Comparison of ENCODE assay signal across 22 cellular contexts in genomic region chr10:44575601-44576380, GRCh38.
A peak's percentile ranks its signal among the peaks of the same experiment; 100 is the strongest.
DNase-seq lines count a peak whose midpoint lies in the region; ATAC-seq and TF ChIP-seq lines count a peak whose summit lies in the region.
"Had no signal": no experiment of that assay in that cellular context is flagged by ENCODE, and none has a peak within 500 bp of the region (broad histone marks: within the 10 kb centered on the region; RNA-seq: fewer than 3 reads in every experiment).

No MANE protein-coding gene starts in this region.

- WGBS in IMR-90 (ENCODE audit: extremely low coverage in 2 of 2, insufficient read length in 1 of 2), 2 experiments, result 89% methylated on average over 13 of the region's 18 CpGs; no CpG with 5 or more reads in 1 of the 2 experiments

- H3K14ac ChIP-seq in IMR-90 (replicated peaks; ENCODE audit: low read depth, low read length), result no peak overlapping the region

- no peak overlapping the region for H3K4me3 Mint-ChIP-seq in osteocyte (ENCODE audit: unreplicated experiment)
- H3K4me3 Mint-ChIP-seq: CD4-positive, alpha-beta T cell had no signal

- H3K9me3 Mint-ChIP-seq in osteocyte (ENCODE audit: unreplicated experiment), result no peaks in the 10 kb centered on the region
- H3K9me3 Mint-ChIP-seq: CD4-positive, alpha-beta T cell had no signal

- H3K36me3 Mint-ChIP-seq in osteocyte (ENCODE audit: unreplicated experiment), result no peaks in the 10 kb centered on the region

- CTCF ChIA-PET in IMR-90 (lab: Yijun Ruan, JAX), result no interaction called here

- H4K5ac ChIP-seq in IMR-90 (ENCODE audit: low read depth, low read length), result no peak overlapping the region

- H3K4me1 Mint-ChIP-seq in osteocyte (ENCODE audit: unreplicated experiment), result peaks cover 1% of the 10 kb centered on the region

- H4K20me1 ChIP-seq in IMR-90 (ENCODE audit: insufficient read depth, low read length), result no peaks in the 10 kb centered on the region

- no peak for TF ChIP-seq POLR2A in IMR-90 (IDR thresholded peaks at IDR 0.05; ENCODE audit: low read depth, low read length)

- no peaks in the 10 kb centered on the region for H3K79me1 ChIP-seq in IMR-90 (ENCODE audit: low read depth in 1 of 2, low read length in 2 of 2)

- intact Hi-C loops in IMR-90 (cut with micrococcal nuclease) (no loop called here), upper lobe of right lung (cut with DNase I) (no loop called here)

- no peak overlapping the region for H2BK5ac ChIP-seq in IMR-90 (ENCODE audit: low read depth, low read length, poor library complexity, severe bottlenecking)

- no peak for TF ChIP-seq RAD21 in IMR-90 (IDR thresholded peaks at IDR 0.05; ENCODE audit: low read length)

- H3K27ac Mint-ChIP-seq in osteocyte (ENCODE audit: unreplicated experiment), result no peak overlapping the region
- H3K27ac Mint-ChIP-seq: CD4-positive, alpha-beta T cell had no signal

- H4K91ac ChIP-seq in IMR-90 (ENCODE audit: insufficient read depth, low read depth, low read length), result peak overlapping the region; percentile 1; the same call in 1 of the 2 replicates

- 0 out of 2 replicates have a peak, but pooled peaks cover 2% of the 10 kb centered on the region for H3K9me1 ChIP-seq in IMR-90 (ENCODE audit: insufficient read depth, low read length)

- no peak overlapping the region for H3K9ac ChIP-seq in IMR-90 (ENCODE audit: low read depth, low read length)

- 0 out of 2 replicates have a peak overlapping the region, but pooled peaks have one; percentile 16 for H3K4ac ChIP-seq in IMR-90 (ENCODE audit: low read depth, low read length)

- DNase-seq in IMR-90, result no peak
- DNase-seq in islet precursor cell, result peak; percentile 48
- peak; percentile 73 for DNase-seq in osteocyte (ENCODE audit: extremely low spot score, unreplicated experiment)
- no peak for DNase-seq in upper lobe of right lung
- no peak for DNase-seq in GM03348 (ENCODE audit: low spot score)
- DNase-seq: CD4-positive, alpha-beta T cell; COR-L47; DMS79 treated with DMSO at 0.1 percent for 48 hours; KBM-7; NCI-H1092 treated with DMSO at 0.1 percent for 48 hours; NCI-H1436 treated with DMSO at 0.1 percent for 48 hours; NCI-H2029; NCI-H345; NCI-H524; NCI-H82; Peyer's patch; SJCRH30 had no signal

- H3K18ac ChIP-seq in IMR-90 (ENCODE audit: low read depth, low read length), result no peak overlapping the region

- H3K27me3 Mint-ChIP-seq in osteocyte (ENCODE audit: unreplicated experiment), result no peaks in the 10 kb centered on the region
- H3K27me3 Mint-ChIP-seq: CD4-positive, alpha-beta T cell had no signal

- no peak overlapping the region for H2AK9ac ChIP-seq in IMR-90 (replicated peaks; ENCODE audit: low read depth, low read length, poor library complexity)

- H2AFZ ChIP-seq in IMR-90 (replicated peaks; ENCODE audit: low read length, poor library complexity), result no peak overlapping the region

- no TSS peak for BruUV-seq in IMR-90 (replicated peaks; lab: Mats Ljungman, UMichigan)

- H3K23ac ChIP-seq in IMR-90 (ENCODE audit: low read depth, low read length), result no peak overlapping the region

- no peak for ATAC-seq in IMR-90 (ENCODE audit: low read depth)
- ATAC-seq in upper lobe of right lung, result peak; percentile 10
- no peak for ATAC-seq in HG03432 (IDR thresholded peaks at IDR 0.05; ENCODE audit: unreplicated experiment)
- ATAC-seq in GM21447 (IDR thresholded peaks at IDR 0.05; ENCODE audit: unreplicated experiment), result no peak
- ATAC-seq: GM12878, HepG2 had no signal

- no peak for TF ChIP-seq CTCF in IMR-90 (conservative IDR thresholded peaks at IDR 0.05; ENCODE audit: low read depth, low read length)
- TF ChIP-seq CTCF in osteocyte (IDR thresholded peaks at IDR 0.05), result no peak
- no peak for TF ChIP-seq CTCF in upper lobe of right lung (IDR thresholded peaks at IDR 0.05)

- no peak overlapping the region for H2BK15ac ChIP-seq in IMR-90 (ENCODE audit: low read depth, low read length)

- H3K4me1 ChIP-seq in IMR-90 (ENCODE audit: control insufficient read depth, insufficient read depth, low read length) (peaks cover 4% of the 10 kb centered on the region), upper lobe of right lung (no peaks in the 10 kb centered on the region)
- H3K4me1 ChIP-seq: Peyer's patch, SJCRH30 had no signal

- no peak overlapping the region for H3K56ac ChIP-seq in IMR-90 (ENCODE audit: extremely low read depth, insufficient read depth, low read length)

- POLR2A ChIA-PET in IMR-90 (lab: Charles Lee; ENCODE audit: unreplicated experiment), result no interaction called here

- H3K27ac ChIP-seq in IMR-90 (ENCODE audit: insufficient read depth, low read length) (no peak overlapping the region), upper lobe of right lung (no peak overlapping the region)
- H3K27ac ChIP-seq: HL-60, Peyer's patch, SJCRH30 had no signal

- H3K4me3 ChIP-seq in IMR-90 (ENCODE audit: insufficient read depth, low read depth, low read length) (no peak overlapping the region), upper lobe of right lung (no peak overlapping the region)
- H3K4me3 ChIP-seq: GM12878, Peyer's patch, SJCRH30 had no signal

- no peak overlapping the region; the same call in 1 of the 2 replicates for H2BK20ac ChIP-seq in IMR-90 (ENCODE audit: low read depth, low read length)

- 0 out of 4 replicates have a peak overlapping the region, but pooled peaks of 1 of the 2 experiments have one; percentile 7 for H4K8ac ChIP-seq in IMR-90 (ENCODE audit: low read depth in 2 of 2, low read length in 2 of 2)

- H2AK5ac ChIP-seq in IMR-90 (ENCODE audit: low read depth, low read length), result peak overlapping the region; percentile 27

- H3K27me3 ChIP-seq in IMR-90 (ENCODE audit: control insufficient read depth, insufficient read depth, low read length) (no peaks in the 10 kb centered on the region), upper lobe of right lung (no peaks in the 10 kb centered on the region)
- H3K27me3 ChIP-seq: Peyer's patch, SJCRH30 had no signal

- H3K9me3 ChIP-seq in IMR-90 (ENCODE audit: control insufficient read depth, insufficient read depth, low read length) (no peaks in the 10 kb centered on the region), upper lobe of right lung (no peaks in the 10 kb centered on the region)
- H3K9me3 ChIP-seq: Peyer's patch, SJCRH30 had no signal

- H3K36me3 ChIP-seq in IMR-90 (ENCODE audit: control insufficient read depth, insufficient read depth, low read length) (no peaks in the 10 kb centered on the region), upper lobe of right lung (no peaks in the 10 kb centered on the region)
- H3K36me3 ChIP-seq: Peyer's patch, SJCRH30 had no signal

- in situ Hi-C loops in IMR-90 (cut with MboI; ENCODE audit: low sequenced_read_pairs), result no loop called here

- no peak overlapping the region for H2BK120ac ChIP-seq in IMR-90 (ENCODE audit: low read depth, low read length)

- dilution Hi-C loops in IMR-90 (cut with HindIII; ENCODE audit: low sequenced_read_pairs, unreplicated experiment), result no loop called here

- no peak overlapping the region for H3K4me2 ChIP-seq in IMR-90 (ENCODE audit: low read depth, low read length)

TF ChIP-seq in IMR-90, 13 proteins besides CTCF, POLR2A, EP300 and RAD21:
- no peak for TF ChIP-seq FOS (IDR thresholded peaks at IDR 0.05; ENCODE audit: low read depth, low read length)
- no peak for TF ChIP-seq USF2 (IDR thresholded peaks at IDR 0.05; ENCODE audit: low read depth, low read length)
- no peak for TF ChIP-seq MXI1 (IDR thresholded peaks at IDR 0.05; ENCODE audit: borderline replicate concordance, low read depth, low read length)
- TF ChIP-seq ELK1 (IDR thresholded peaks at IDR 0.05; ENCODE audit: borderline replicate concordance, low read depth, low read length), result no peak
- TF ChIP-seq MAZ (IDR thresholded peaks at IDR 0.05; ENCODE audit: borderline replicate concordance, low read depth, low read length), result no peak
- TF ChIP-seq MAFK (IDR thresholded peaks at IDR 0.05; ENCODE audit: low read depth, low read length), result no peak
- no peak for TF ChIP-seq CHD1 (IDR thresholded peaks at IDR 0.05; ENCODE audit: low read depth, low read length)
- TF ChIP-seq RFX5 (IDR thresholded peaks at IDR 0.05; ENCODE audit: low read depth, low read length), result no peak
TF ChIP-seq in IMR-90: peak in this region for 0.

Comparison
In these comparisons a context has a peak if more than half of its experiments do, and no peak if none do; other contexts are left out.
1. DNase-seq: peak in islet precursor cell (single experiment) and osteocyte (single experiment); none in IMR-90 (single experiment), upper lobe of right lung (single experiment) and GM03348 (single experiment).